12 cellular contexts compared by ENCODE assay signal in genomic region chr2:166610180-166610919, GRCh38.
DNase-seq lines count a peak whose midpoint lies in the region; ATAC-seq and TF ChIP-seq lines count a peak whose summit lies in the region.
"Had no signal": no experiment of that assay in that cellular context is flagged by ENCODE, and none has a peak within 500 bp of the region (broad histone marks: within the 10 kb centered on the region; RNA-seq: fewer than 3 reads in every experiment).

No MANE protein-coding gene starts in this region.

- H4K20me1 ChIP-seq in BLaER1: no peaks in the 10 kb centered on the region
- no peaks in the 10 kb centered on the region for H4K20me1 ChIP-seq in neural progenitor cell (ENCODE audit: low read depth)

- H3K27me3 Mint-ChIP-seq in neural progenitor cell (ENCODE audit: insufficient read depth, low read depth) (peaks cover 5% of the 10 kb centered on the region), Caco-2 (ENCODE audit: insufficient read depth, unreplicated experiment) (no peaks in the 10 kb centered on the region)

- H3K27ac Mint-ChIP-seq in neural progenitor cell (peak overlapping the region; percentile 40), Caco-2 (ENCODE audit: unreplicated experiment) (no peak overlapping the region)

- POLR2A ChIA-PET in Caco-2 (lab: Charles Lee): no interaction called here

- no peaks in the 10 kb centered on the region for H3K79me2 ChIP-seq in neural progenitor cell (ENCODE audit: low read depth)

- H3K36me3 ChIP-seq in BLaER1 (no peaks in the 10 kb centered on the region), neural progenitor cell (no peaks in the 10 kb centered on the region), Caco-2 (ENCODE audit: control insufficient read depth, insufficient read depth, low read length) (no peaks in the 10 kb centered on the region)
- H3K36me3 ChIP-seq: lower lobe of right lung, transverse colon had no signal

- peaks cover 12% of the 10 kb centered on the region for H3F3A ChIP-seq in neural progenitor cell (ENCODE audit: low read depth)

- no peak overlapping the region for H2AFZ ChIP-seq in neural progenitor cell (replicated peaks)

- H3K4me1 ChIP-seq in BLaER1 (peaks cover 14% of the 10 kb centered on the region), neural progenitor cell (peaks cover 17% of the 10 kb centered on the region), Caco-2 (0 out of 2 replicates have a peak, but pooled peaks cover 5% of the 10 kb centered on the region)
- H3K4me1 ChIP-seq: lower lobe of right lung, transverse colon had no signal

- H3K9ac ChIP-seq in BLaER1 (no peak overlapping the region), neural progenitor cell (no peak overlapping the region)

- intact Hi-C loops in Caco-2 (cut with micrococcal nuclease; ENCODE audit: unreplicated experiment): no loop called here

- TF ChIP-seq CTCF in neural progenitor cell (IDR thresholded peaks at IDR 0.05): no peak
- no peak for TF ChIP-seq CTCF in Caco-2 (IDR thresholded peaks at IDR 0.05; ENCODE audit: insufficient read depth in 1 of 2, low read depth in 1 of 2, low read length in 1 of 2, severe bottlenecking in 1 of 2, unreplicated experiment in 1 of 2)

- BruUV-seq in Caco-2 (replicated peaks; lab: Mats Ljungman, UMichigan): no TSS peak

- H3K9me3 ChIP-seq in BLaER1: peaks cover 4% of the 10 kb centered on the region; the same call in 1 of the 2 replicates
- H3K9me3 ChIP-seq in neural progenitor cell (ENCODE audit: low read depth): no peaks in the 10 kb centered on the region
- no peaks in the 10 kb centered on the region for H3K9me3 ChIP-seq in Caco-2
- H3K9me3 ChIP-seq: lower lobe of right lung, transverse colon had no signal

- H3K4me3 Mint-ChIP-seq in neural progenitor cell: no peak overlapping the region
- no peak overlapping the region for H3K4me3 Mint-ChIP-seq in Caco-2 (ENCODE audit: unreplicated experiment)

- CTCF ChIA-PET in Caco-2 (lab: Charles Lee): no interaction called here

- DNase-seq in KG1 (lab: John Stamatoyannopoulos, UW) (peak; percentile 46), fibroblast of peridontal ligament (ENCODE audit: extremely low read depth) (peak; percentile 41), neural progenitor cell (ENCODE audit: low spot score) (peak; percentile 25), SIG-M5 treated with dmso at 0.1 percent for 504 hours (lab: John Stamatoyannopoulos, UW; ENCODE audit: unreplicated experiment) (no peak), Caco-2 (no peak), DMS53 treated with DMSO at 0.1 percent for 48 hours (lab: John Stamatoyannopoulos, UW; ENCODE audit: unreplicated experiment) (no peak)
- DNase-seq: effector CD8-positive, alpha-beta T cell; lower lobe of right lung; NCI-H345; transverse colon had no signal

- ATAC-seq in GM18520 (IDR thresholded peaks at IDR 0.05; ENCODE audit: unreplicated experiment): no peak
- ATAC-seq: lower lobe of right lung had no signal

- H3K36me3 Mint-ChIP-seq in neural progenitor cell: no peaks in the 10 kb centered on the region
- no peaks in the 10 kb centered on the region for H3K36me3 Mint-ChIP-seq in Caco-2 (ENCODE audit: insufficient read depth, unreplicated experiment)

- H3K4me3 ChIP-seq in BLaER1: peak overlapping the region; percentile 39; the same call in 1 of the 2 replicates
- H3K4me3 ChIP-seq in neural progenitor cell: no peak overlapping the region
- H3K4me3 ChIP-seq in Caco-2 (ENCODE audit: low read depth, low read length): no peak overlapping the region
- H3K4me3 ChIP-seq: lower lobe of right lung, transverse colon had no signal

- no peaks in the 10 kb centered on the region for H3K27me3 ChIP-seq in BLaER1
- H3K27me3 ChIP-seq in neural progenitor cell: no peaks in the 10 kb centered on the region
- H3K27me3 ChIP-seq in Caco-2 (replicated peaks; ENCODE audit: control insufficient read depth, insufficient read depth, low read length): no peaks in the 10 kb centered on the region
- H3K27me3 ChIP-seq: transverse colon had no signal

- H3K27ac ChIP-seq in BLaER1: no peak overlapping the region
- H3K27ac ChIP-seq in neural progenitor cell: no peak overlapping the region
- H3K27ac ChIP-seq: lower lobe of right lung, transverse colon had no signal

- no peaks in the 10 kb centered on the region for H3K9me3 Mint-ChIP-seq in neural progenitor cell
- peaks cover 17% of the 10 kb centered on the region for H3K9me3 Mint-ChIP-seq in Caco-2 (ENCODE audit: unreplicated experiment)

- H3K4me2 ChIP-seq in BLaER1 (peak overlapping the region; percentile 71), neural progenitor cell (no peak overlapping the region)

- H3K4me1 Mint-ChIP-seq in neural progenitor cell (peaks cover 14% of the 10 kb centered on the region), Caco-2 (ENCODE audit: low read depth, unreplicated experiment) (peaks cover 6% of the 10 kb centered on the region)

Comparison
In these comparisons a context has a peak if more than half of its experiments do, and no peak if none do; other contexts are left out.
1. DNase-seq: peak in KG1 (single experiment), fibroblast of peridontal ligament (single experiment) and neural progenitor cell (single experiment); none in SIG-M5 treated with dmso at 0.1 percent for 504 hours (single experiment), Caco-2 (0 of 2) and DMS53 treated with DMSO at 0.1 percent for 48 hours (single experiment).